Comparison of ENCODE assay signal across 13 cellular contexts in the genomic region with DNA sequence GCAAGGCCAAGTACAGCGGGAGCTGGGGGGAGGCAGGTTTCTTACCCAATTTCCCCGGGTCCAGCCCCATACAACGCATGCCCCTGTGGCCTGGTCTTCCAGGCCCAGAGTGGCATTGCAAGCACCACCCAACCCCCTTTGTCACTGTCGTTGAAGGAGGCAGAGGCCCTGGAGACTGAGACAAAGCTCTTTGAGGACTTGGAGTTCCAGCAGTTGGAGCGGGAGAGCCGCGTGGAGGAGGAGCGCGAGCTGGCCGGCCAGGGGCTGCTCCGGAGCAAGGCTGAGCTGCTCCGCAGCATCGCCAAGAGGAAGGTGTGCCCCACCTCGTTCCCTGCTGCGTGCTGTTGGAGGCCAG. TPM values are rescaled to one million over a fixed set of nuclear protein-coding genes. Genes with fewer than 3 reads are reported as not detected.
DNase-seq lines count a peak whose midpoint lies in the region; ATAC-seq and TF ChIP-seq lines count a peak whose summit lies in the region.
"Had no signal": no experiment of that assay in that cellular context is flagged by ENCODE, and none has a peak within 500 bp of the region (broad histone marks: within the 10 kb centered on the region; RNA-seq: fewer than 3 reads in every experiment).

No MANE protein-coding gene starts in this region.

- ATAC-seq in GM21423 (IDR thresholded peaks at IDR 0.05; ENCODE audit: unreplicated experiment) (no peak), GM19397 (IDR thresholded peaks at IDR 0.05; ENCODE audit: unreplicated experiment) (no peak)

- TF ChIP-seq EP300 in tibial nerve (IDR thresholded peaks at IDR 0.05) = no peak

- 7 to 9% methylated on average over 15 of the region's 15 CpGs for WGBS in ectodermal cell, 2 experiments
- WGBS in tibial nerve, 2 donors = 21 to 28% methylated on average over 12 to 15 of the region's 15 CpGs

- H3K36me3 ChIP-seq in ectodermal cell (ENCODE audit: control insufficient read depth, insufficient read depth, low read length) (peaks cover 25% of the 10 kb centered on the region), tibial nerve (peaks cover 0 to 91% (median 7%) of the 10 kb centered on the region in 3 donors)

- peak in 1 of 2 donors; percentile 32 for TF ChIP-seq POLR2A in tibial nerve (IDR thresholded peaks at IDR 0.05)

- DNase-seq in NCI-H1092 treated with DMSO at 0.1 percent for 48 hours (lab: John Stamatoyannopoulos, UW) (peak; percentile 34), NCI-H1092 (lab: John Stamatoyannopoulos, UW) (no peak), medulla oblongata (ENCODE audit: extremely low spot score) (peak; percentile 56), tibial nerve (ENCODE audit: low spot score in 2 of 2) (no peak), MV-4-11 (lab: John Stamatoyannopoulos, UW) (no peak)
- DNase-seq: activated naive CD4-positive, alpha-beta T cell; stimulated activated CD8-positive, alpha-beta memory T cell treated with anti-CD3 and anti-CD28 coated beads, Interleukin-4, amount 100 ng/mL, for 48 hours had no signal

- no peak for TF ChIP-seq CTCF in tibial nerve (IDR thresholded peaks at IDR 0.05)

- peaks cover 25% of the 10 kb centered on the region for H3K4me1 ChIP-seq in ectodermal cell (ENCODE audit: control insufficient read depth, insufficient read depth, low read length)
- peaks cover 4 to 72% (median 37%) of the 10 kb centered on the region in 4 donors for H3K4me1 ChIP-seq in tibial nerve

- no peaks in the 10 kb centered on the region for H3K9me3 ChIP-seq in ectodermal cell (ENCODE audit: control insufficient read depth, low read length)
- no peaks in the 10 kb centered on the region for H3K9me3 ChIP-seq in tibial nerve

- no peaks in the 10 kb centered on the region for H3K27me3 ChIP-seq in ectodermal cell (ENCODE audit: control insufficient read depth, insufficient read depth, low read length, poor library complexity, severe bottlenecking)
- H3K27me3 ChIP-seq in tibial nerve = no peaks in the 10 kb centered on the region

- H3K27ac ChIP-seq in ectodermal cell (ENCODE audit: insufficient read depth, low read depth, low read length, poor library complexity, severe bottlenecking) (no peak overlapping the region), tibial nerve (peak overlapping the region; percentile 57 to 89 (median 82))

- H3K4me3 ChIP-seq in ectodermal cell (ENCODE audit: insufficient read depth, low read depth, low read length) = peak overlapping the region; percentile 34
- peak overlapping the region in 2 of 4 donors; percentile 10 to 18 for H3K4me3 ChIP-seq in tibial nerve

RNA-seq across cellular contexts. Expression of a gene that starts 27.8 kb away (rescaled TPM):
- polyA plus RNA-seq in ectodermal cell (2013, experiment 1 of 4) = 106 TPM
- polyA plus RNA-seq in ectodermal cell (2013, experiment 2 of 4) = 108 TPM
- polyA plus RNA-seq in ectodermal cell (2013, experiment 3 of 4) = 87.9 TPM
- polyA plus RNA-seq in ectodermal cell (2013, experiment 4 of 4) = 98.6 TPM
- 100 to 1,000 TPM; 299 to 365 (median 323) TPM for total RNA-seq in tibial nerve

RNA-seq across cellular contexts. Expression of a gene that starts 44.2 kb away (rescaled TPM):
- not detected for polyA plus RNA-seq in ectodermal cell (2013, experiment 1 of 4)
- polyA plus RNA-seq in ectodermal cell (2013, experiment 2 of 4) = not detected
- not detected for polyA plus RNA-seq in ectodermal cell (2013, experiment 3 of 4)
- not detected for polyA plus RNA-seq in ectodermal cell (2013, experiment 4 of 4)
- total RNA-seq in tibial nerve = not detected
- total RNA-seq: A172; osteoblast; T-helper 2 cell treated with Interferon-gamma antibody and Interleukin-4, amounts not matched to agents 100 ng/mL and 5 ng/mL, for 36 hours had no signal

Comparison
In these comparisons a context has a peak if more than half of its experiments do, and no peak if none do; other contexts are left out.
1. DNase-seq: peak in NCI-H1092 treated with DMSO at 0.1 percent for 48 hours (single experiment) and medulla oblongata (single experiment); none in NCI-H1092 (single experiment), tibial nerve (0 of 2) and MV-4-11 (single experiment).